ENCODE assay signal across 1 cellular context in genomic region chr18:27213123-27213717, GRCh38.
TF ChIP-seq lines count a peak whose summit lies in the region.

No MANE protein-coding gene starts in this region.

TF ChIP-seq in WTC11, 78 proteins besides CTCF, POLR2A, EP300 and RAD21 (continued from another document):
- TF ChIP-seq AFF4 (CRISPR knock-in tag; IDR thresholded peaks at IDR 0.05; ENCODE audit: borderline replicate concordance): no peak
- no peak for TF ChIP-seq E2F5 (CRISPR knock-in tag; IDR thresholded peaks at IDR 0.05)
- no peak for TF ChIP-seq GRHL2 (CRISPR knock-in tag; IDR thresholded peaks at IDR 0.05; ENCODE audit: insufficient replicate concordance, severe bottlenecking)
- no peak for TF ChIP-seq NR1H2 (CRISPR knock-in tag; IDR thresholded peaks at IDR 0.05)
- TF ChIP-seq AR (CRISPR knock-in tag; IDR thresholded peaks at IDR 0.05): no peak
- TF ChIP-seq MLX (CRISPR knock-in tag; IDR thresholded peaks at IDR 0.05): no peak
TF ChIP-seq in WTC11: peak in this region for 0.
